ENCODE assay signal across 15 cellular contexts in genomic region chr5:170289749-170290148, GRCh38. TPM values are rescaled to one million over a fixed set of nuclear protein-coding genes. Genes with fewer than 3 reads are reported as not detected.
DNase-seq lines count a peak whose midpoint lies in the region; ATAC-seq, FAIRE-seq and TF ChIP-seq lines count a peak whose summit lies in the region.
"Had no signal": no experiment of that assay in that cellular context is flagged by ENCODE, and none has a peak within 500 bp of the region (broad histone marks: within the 10 kb centered on the region; RNA-seq: fewer than 3 reads in every experiment).

No MANE protein-coding gene starts in this region.

- H3K4me2 ChIP-seq in smooth muscle cell: no peak overlapping the region
- H3K4me2 ChIP-seq in H9 (ENCODE audit: insufficient read depth, insufficient read length, low read length): no peak overlapping the region
- H3K4me2 ChIP-seq: GM23338 had no signal

- H3K9me3 Mint-ChIP-seq in MCF 10A (ENCODE audit: unreplicated experiment) (peaks cover under 1% of the 10 kb centered on the region), H9 (peaks cover 25 to 30% of the 10 kb centered on the region in 2 experiments)
- H3K9me3 Mint-ChIP-seq in activated naive CD4-positive, alpha-beta T cell treated with anti-CD3 and anti-CD28 coated beads, Interleukin-2, amount 50 U/mL, for 72 hours: peaks cover 0 to 5% of the 10 kb centered on the region in 2 donors
- no peaks in the 10 kb centered on the region for H3K9me3 Mint-ChIP-seq in naive thymus-derived CD8-positive, alpha-beta T cell

- 45% methylated on average over 4 of the region's 4 CpGs for WGBS in smooth muscle cell (ENCODE audit: low lambda C conversion rate)
- no CpG with 5 or more reads among the region's 4 CpGs for WGBS in H9 (ENCODE audit: extremely low coverage, insufficient read length, low lambda C conversion rate)

- CTCF ChIA-PET in MCF 10A (lab: Yijun Ruan, JAX): interaction anchor here (0.5 to 8.7 kb wide), 3 partner anchors 8 to 1868 kb away, joined by 3 to 40 read pairs (median 3); partner anchors contain the start of gene LCP2

- H3K23ac ChIP-seq in H9 (ENCODE audit: insufficient read length, low read depth, low read length): no peak overlapping the region

- TF ChIP-seq POLR2A in breast epithelium (IDR thresholded peaks at IDR 0.05): no peak

- no peaks in the 10 kb centered on the region for H3K79me1 ChIP-seq in H9 (ENCODE audit: insufficient read depth, low read depth, low read length, poor library complexity, severe bottlenecking)

- ATAC-seq in activated naive CD4-positive, alpha-beta T cell treated with anti-CD3 and anti-CD28 coated beads, Interleukin-2, amount 50 U/mL, for 72 hours: peak in 1 of 2 donors; percentile 58
- ATAC-seq in naive thymus-derived CD8-positive, alpha-beta T cell: no peak
- no peak for ATAC-seq in GM21786 (IDR thresholded peaks at IDR 0.05; ENCODE audit: unreplicated experiment)
- ATAC-seq: GM23338, Panc1 had no signal

- TF ChIP-seq CTCF in breast epithelium (IDR thresholded peaks at IDR 0.05) (no peak), MCF 10A (IDR thresholded peaks at IDR 0.05; ENCODE audit: unreplicated experiment) (no peak), smooth muscle cell (IDR thresholded peaks at IDR 0.05; ENCODE audit: borderline replicate concordance, insufficient read depth, poor library complexity, severe bottlenecking) (no peak), H9 (conservative IDR thresholded peaks at IDR 0.05) (no peak)

- no peak overlapping the region for H2BK12ac ChIP-seq in H9 (ENCODE audit: insufficient read length, low read depth, low read length)

- H2AK5ac ChIP-seq in H9 (ENCODE audit: insufficient read length, low read length): no peak overlapping the region

- BruUV-seq in MCF 10A (replicated peaks; lab: Mats Ljungman, UMichigan): no TSS peak

- no peak overlapping the region for H3K18ac ChIP-seq in H9 (ENCODE audit: insufficient read length, low read depth, low read length)

- no peak for FAIRE-seq in RCC 7860 (lab: Jason Lieb, UNC)

- no peak overlapping the region for H2BK15ac ChIP-seq in H9 (ENCODE audit: low read depth, low read length)

- H3K4me1 Mint-ChIP-seq in MCF 10A (ENCODE audit: insufficient read depth, unreplicated experiment) (no peaks in the 10 kb centered on the region), H9 (peaks cover 19 to 34% of the 10 kb centered on the region in 2 experiments)
- peaks cover 74 to 100% (median 97%) of the 10 kb centered on the region in 4 donors for H3K4me1 Mint-ChIP-seq in naive thymus-derived CD8-positive, alpha-beta T cell

- POLR2A ChIA-PET in MCF 10A (lab: Yijun Ruan, JAX): no interaction called here
- POLR2A ChIA-PET in naive thymus-derived CD8-positive, alpha-beta T cell (lab: Charles Lee): interaction anchor here (0.9 to 23.9 kb wide), 11 partner anchors 7 to 44 kb away, joined by 3 to 687 read pairs (median 9); partner anchors contain the start of gene LCP2

- H3K27ac Mint-ChIP-seq in MCF 10A (ENCODE audit: low read depth, unreplicated experiment): no peak overlapping the region
- H3K27ac Mint-ChIP-seq in activated naive CD4-positive, alpha-beta T cell treated with anti-CD3 and anti-CD28 coated beads, Interleukin-2, amount 50 U/mL, for 72 hours: peak overlapping the region; percentile 79 to 100
- peak overlapping the region; percentile 92 to 99 (median 96) for H3K27ac Mint-ChIP-seq in naive thymus-derived CD8-positive, alpha-beta T cell
- H3K27ac Mint-ChIP-seq in H9: no peak overlapping the region
- H3K27ac Mint-ChIP-seq: GM23338 had no signal

- H3K27me3 Mint-ChIP-seq in MCF 10A (ENCODE audit: insufficient read depth, unreplicated experiment) (peaks cover 74% of the 10 kb centered on the region), H9 (ENCODE audit: low read depth) (peaks cover 10% of the 10 kb centered on the region)
- no peaks in the 10 kb centered on the region for H3K27me3 Mint-ChIP-seq in naive thymus-derived CD8-positive, alpha-beta T cell

- H3K4me1 ChIP-seq in breast epithelium (no peaks in the 10 kb centered on the region), smooth muscle cell (ENCODE audit: low read depth) (no peaks in the 10 kb centered on the region), H9 (ENCODE audit: insufficient read depth, low read length) (peaks cover 5% of the 10 kb centered on the region; the same call in 1 of the 2 replicates)

- no peak overlapping the region for H3K4ac ChIP-seq in H9 (ENCODE audit: low read depth, low read length)

- intact Hi-C loops in breast epithelium (cut with DNase I; ENCODE audit: low total_unique reads) (no loop called here), MCF 10A (cut with micrococcal nuclease) (no loop called here)

- H3K4me3 Mint-ChIP-seq in MCF 10A (ENCODE audit: unreplicated experiment) (no peak overlapping the region), H9 (no peak overlapping the region)
- peak overlapping the region; percentile 62 to 100 (median 97) for H3K4me3 Mint-ChIP-seq in naive thymus-derived CD8-positive, alpha-beta T cell
- H3K4me3 Mint-ChIP-seq: GM23338 had no signal

- H3K27me3 ChIP-seq in breast epithelium (no peaks in the 10 kb centered on the region), smooth muscle cell (ENCODE audit: low read depth) (no peaks in the 10 kb centered on the region), H9 (ENCODE audit: insufficient read depth, low read length) (no peaks in the 10 kb centered on the region)

- H4K91ac ChIP-seq in H9 (ENCODE audit: insufficient read length, low read depth, low read length): no peak overlapping the region

- H3K23me2 ChIP-seq in H9 (ENCODE audit: insufficient read length, low read depth, low read length, poor library complexity, severe bottlenecking): peaks cover 3% of the 10 kb centered on the region

- H4K8ac ChIP-seq in H9 (replicated peaks; ENCODE audit: insufficient read length, low read depth, low read length): no peak overlapping the region

- H2BK20ac ChIP-seq in H9 (ENCODE audit: low read depth, low read length, poor library complexity, severe bottlenecking): no peak overlapping the region

- H3K36me3 Mint-ChIP-seq in MCF 10A (ENCODE audit: insufficient read depth, unreplicated experiment): no peaks in the 10 kb centered on the region
- peaks cover 80 to 100% of the 10 kb centered on the region in 2 donors for H3K36me3 Mint-ChIP-seq in activated naive CD4-positive, alpha-beta T cell treated with anti-CD3 and anti-CD28 coated beads, Interleukin-2, amount 50 U/mL, for 72 hours
- H3K36me3 Mint-ChIP-seq in naive thymus-derived CD8-positive, alpha-beta T cell: peaks cover 51 to 100% (median 82%) of the 10 kb centered on the region in 3 donors
- H3K36me3 Mint-ChIP-seq in H9 (ENCODE audit: insufficient read depth in 1 of 3, low read depth in 3 of 3): peaks cover 11 to 24% (median 17%) of the 10 kb centered on the region in 3 experiments

- H3K79me2 ChIP-seq in smooth muscle cell (ENCODE audit: low read depth) (no peaks in the 10 kb centered on the region), H9 (ENCODE audit: insufficient read depth, low read length) (no peaks in the 10 kb centered on the region)

- H3F3A ChIP-seq in smooth muscle cell (ENCODE audit: low read depth): no peaks in the 10 kb centered on the region

- H2AFZ ChIP-seq in smooth muscle cell (ENCODE audit: low read depth) (no peak overlapping the region), H9 (ENCODE audit: low read length) (no peak overlapping the region)
- H2AFZ ChIP-seq: GM23338 had no signal

- no peak overlapping the region for H3T11ph ChIP-seq in H9 (ENCODE audit: low read length)

- no peak overlapping the region for H3K14ac ChIP-seq in H9 (ENCODE audit: insufficient read depth, low read length)

- H3K9me3 ChIP-seq in breast epithelium: no peaks in the 10 kb centered on the region
- no peaks in the 10 kb centered on the region for H3K9me3 ChIP-seq in smooth muscle cell (replicated peaks; ENCODE audit: low read depth)
- H3K9me3 ChIP-seq in H9 (ENCODE audit: control insufficient read depth, low read depth, low read length): peaks cover 12% of the 10 kb centered on the region

- H4K20me1 ChIP-seq in smooth muscle cell (ENCODE audit: low read depth) (no peaks in the 10 kb centered on the region), H9 (ENCODE audit: control insufficient read depth, insufficient read depth, insufficient read length) (no peaks in the 10 kb centered on the region)

- H3K9ac ChIP-seq in smooth muscle cell (ENCODE audit: low read depth): no peak overlapping the region
- H3K9ac ChIP-seq in H9 (ENCODE audit: extremely low read depth, insufficient read length, low read length): no peak overlapping the region

- DNase-seq in breast epithelium (ENCODE audit: low spot score in 2 of 2) (no peak), MCF 10A (ENCODE audit: unreplicated experiment) (no peak), RCC 7860 (ENCODE audit: low spot score) (no peak), smooth muscle cell (lab: John Stamatoyannopoulos, UW; ENCODE audit: unreplicated experiment) (no peak), H9 (no peak)
- no peak for DNase-seq in activated naive CD4-positive, alpha-beta T cell treated with anti-CD3 and anti-CD28 coated beads, Interleukin-2, amount 50 U/mL, for 72 hours (ENCODE audit: low spot score in 2 of 2)
- no peak for DNase-seq in naive thymus-derived CD8-positive, alpha-beta T cell
- DNase-seq: DMS79 treated with DMSO at 0.1 percent for 48 hours; erythroblast; NCI-H446 treated with DMSO at 0.1 percent for 48 hours; stimulated activated CD8-positive, alpha-beta memory T cell treated with anti-CD3 and anti-CD28 coated beads, Interleukin-4, amount 100 ng/mL, for 48 hours had no signal

- H3K27ac ChIP-seq in breast epithelium: peak overlapping the region; percentile 57 to 79
- H3K27ac ChIP-seq in smooth muscle cell (ENCODE audit: low read depth): no peak overlapping the region
- H3K27ac ChIP-seq in H9 (ENCODE audit: insufficient read length, low read depth, low read length): no peak overlapping the region

- H3K36me3 ChIP-seq in breast epithelium (no peaks in the 10 kb centered on the region), smooth muscle cell (ENCODE audit: low read depth) (no peaks in the 10 kb centered on the region)

- H2BK5ac ChIP-seq in H9 (ENCODE audit: insufficient read length, low read length): no peak overlapping the region

- no peak overlapping the region for H3K56ac ChIP-seq in H9 (ENCODE audit: insufficient read length, low read depth, low read length)

- no peak overlapping the region for H3K4me3 ChIP-seq in breast epithelium
- no peak overlapping the region for H3K4me3 ChIP-seq in smooth muscle cell
- H3K4me3 ChIP-seq: GM23338, lung had no signal

- no peak overlapping the region for H2BK120ac ChIP-seq in H9 (ENCODE audit: low read depth, low read length, poor library complexity, severe bottlenecking)

- H4K5ac ChIP-seq in H9 (ENCODE audit: insufficient read length, low read depth, low read length): no peak overlapping the region

RNA-seq across cellular contexts. Expression of gene LCP2, which starts 7.8 kb away (rescaled TPM):
- total RNA-seq in breast epithelium (10 to 100 TPM; 15.4 to 41.4 (median 21.8) TPM), MCF 10A (2022) (not detected in 2 replicates), smooth muscle cell (0.45 and 0.54 TPM in 2 replicates), H9 (2021) (0.09 TPM in 1 of 2 replicates, not detected in the other)
- 100 to 1,000 TPM; 173 to 194 TPM for total RNA-seq in activated naive CD4-positive, alpha-beta T cell treated with anti-CD3 and anti-CD28 coated beads, Interleukin-2, amount 50 U/mL, for 72 hours
- 100 to 1,000 TPM; 299 to 311 TPM for total RNA-seq in naive thymus-derived CD8-positive, alpha-beta T cell
- 100 to 1,000 TPM; 119 to 227 (median 198) TPM for polyA plus RNA-seq in naive thymus-derived CD8-positive, alpha-beta T cell
- polyA plus RNA-seq in smooth muscle cell: 2.2 and 2.7 TPM in 2 replicates

RNA-seq across cellular contexts. Expression of gene C5orf58, which starts 57.0 kb away (rescaled TPM):
- total RNA-seq in breast epithelium (under 1 TPM in 2 of 3 donors, not detected in 1; 0.15 to 0.80 TPM), MCF 10A (2022) (not detected in 2 replicates), smooth muscle cell (not detected in 2 replicates), H9 (2021) (0.90 and 1.4 TPM in 2 replicates)
- total RNA-seq in activated naive CD4-positive, alpha-beta T cell treated with anti-CD3 and anti-CD28 coated beads, Interleukin-2, amount 50 U/mL, for 72 hours: not detected
- total RNA-seq in naive thymus-derived CD8-positive, alpha-beta T cell: not detected
- 1 to 10 TPM in 2 of 3 donors, under 1 TPM in 1; 0.76 to 1.8 (median 1.1) TPM for polyA plus RNA-seq in naive thymus-derived CD8-positive, alpha-beta T cell
- polyA plus RNA-seq in smooth muscle cell: not detected in 2 replicates
- total RNA-seq: lung had no signal

Comparison
In these comparisons a context has a peak if more than half of its experiments do, and no peak if none do; other contexts are left out.
1. RNA of gene LCP2, which starts 7.8 kb away (total RNA-seq): 299 to 311 TPM in naive thymus-derived CD8-positive, alpha-beta T cell, 173 to 194 TPM in activated naive CD4-positive, alpha-beta T cell treated with anti-CD3 and anti-CD28 coated beads, Interleukin-2, amount 50 U/mL, for 72 hours and 15.4 to 41.4 TPM in breast epithelium; 0.45 to 0.54 TPM in smooth muscle cell, 0.09 TPM in H9 and not detected in MCF 10A; every median in the first group is over 10 times any median in the second.
2. H3K27ac ChIP-seq: peak in breast epithelium (2 of 2); none in smooth muscle cell (single experiment) and H9 (single experiment).
3. H3K27ac Mint-ChIP-seq: peak in activated naive CD4-positive, alpha-beta T cell treated with anti-CD3 and anti-CD28 coated beads, Interleukin-2, amount 50 U/mL, for 72 hours (2 of 2) and naive thymus-derived CD8-positive, alpha-beta T cell (10 of 10); none in MCF 10A (single experiment) and H9 (0 of 3).
4. H3K4me3 Mint-ChIP-seq: peak in naive thymus-derived CD8-positive, alpha-beta T cell (10 of 10); none in MCF 10A (single experiment) and H9 (0 of 2).